Comparison of ENCODE assay signal across 24 cellular contexts in genomic region chrX:123405231-123405630, GRCh38.
DNase-seq lines count a peak whose midpoint lies in the region; ATAC-seq and TF ChIP-seq lines count a peak whose summit lies in the region.
"Had no signal": no experiment of that assay in that cellular context is flagged by ENCODE, and none has a peak within 500 bp of the region (broad histone marks: within the 10 kb centered on the region; RNA-seq: fewer than 3 reads in every experiment).

No MANE protein-coding gene starts in this region.

- no peak overlapping the region for H2BK12ac ChIP-seq in mesenchymal stem cell (ENCODE audit: low read length in 2 of 2)

- H3K9me3 Mint-ChIP-seq in GM23338: no peaks in the 10 kb centered on the region
- no peaks in the 10 kb centered on the region for H3K9me3 Mint-ChIP-seq in endothelial cell (ENCODE audit: unreplicated experiment)
- H3K9me3 Mint-ChIP-seq: CD4-positive, alpha-beta memory T cell had no signal

- H3K27ac ChIP-seq in GM23338 (ENCODE audit: low read depth) (no peak overlapping the region), mesenchymal stem cell (ENCODE audit: low read length, poor library complexity, severe bottlenecking) (no peak overlapping the region)
- H3K27ac ChIP-seq: BLaER1 had no signal

- no peaks in the 10 kb centered on the region for H4K20me1 ChIP-seq in GM23338 (replicated peaks; ENCODE audit: insufficient read depth)
- H4K20me1 ChIP-seq: BLaER1 had no signal

- ATAC-seq in GM23338: no peak
- ATAC-seq: GM12878 had no signal

- no peak overlapping the region for H3K4ac ChIP-seq in mesenchymal stem cell (ENCODE audit: low read depth in 1 of 2, low read length in 2 of 2)

- H3K27ac Mint-ChIP-seq in GM23338 (peak overlapping the region; percentile 4; the same call in 1 of the 2 replicates), endothelial cell (ENCODE audit: unreplicated experiment) (no peak overlapping the region)
- H3K27ac Mint-ChIP-seq: CD14-positive monocyte; CD4-positive, CD25-positive, alpha-beta regulatory T cell; CD8-positive, alpha-beta memory T cell had no signal

- H2AFZ ChIP-seq in GM23338 (no peak overlapping the region), mesenchymal stem cell (ENCODE audit: low read depth, low read length) (no peak overlapping the region)

- H2BK120ac ChIP-seq in mesenchymal stem cell (ENCODE audit: low read depth, low read length): no peak overlapping the region

- H3K79me1 ChIP-seq in mesenchymal stem cell (replicated peaks; ENCODE audit: low read length, poor library complexity, severe bottlenecking): no peaks in the 10 kb centered on the region

- H3K4me1 ChIP-seq in GM23338 (ENCODE audit: insufficient read depth) (peaks cover 10% of the 10 kb centered on the region), mesenchymal stem cell (ENCODE audit: control insufficient read depth, insufficient read depth, low read depth, low read length) (no peaks in the 10 kb centered on the region)
- H3K4me1 ChIP-seq: BE2C, BLaER1 had no signal

- no peaks in the 10 kb centered on the region for H3K9me3 ChIP-seq in mesenchymal stem cell (ENCODE audit: control insufficient read depth, low read length)
- H3K9me3 ChIP-seq: BE2C, BLaER1 had no signal

- no peak overlapping the region for H3K18ac ChIP-seq in mesenchymal stem cell (ENCODE audit: low read depth in 1 of 2, low read length in 2 of 2)

- H3K4me3 ChIP-seq in GM23338: no peak overlapping the region
- no peak overlapping the region for H3K4me3 ChIP-seq in mesenchymal stem cell (ENCODE audit: insufficient read depth in 1 of 2, low read depth in 1 of 2, low read length in 2 of 2)
- H3K4me3 ChIP-seq: BLaER1, GM12878 had no signal

- TF ChIP-seq CTCF in GM23338 (conservative IDR thresholded peaks at IDR 0.05; ENCODE audit: low read depth in 2 of 2) (no peak), endothelial cell (IDR thresholded peaks at IDR 0.05; ENCODE audit: unreplicated experiment) (no peak)

- no peak overlapping the region for H2BK15ac ChIP-seq in mesenchymal stem cell (ENCODE audit: low read depth, poor library complexity, severe bottlenecking)

- H3K4me1 Mint-ChIP-seq in GM23338 (peaks cover 15% of the 10 kb centered on the region), endothelial cell (ENCODE audit: unreplicated experiment) (no peaks in the 10 kb centered on the region)
- H3K4me1 Mint-ChIP-seq: CD14-positive monocyte; CD4-positive, alpha-beta memory T cell; CD4-positive, CD25-positive, alpha-beta regulatory T cell; CD8-positive, alpha-beta memory T cell had no signal

- H2BK5ac ChIP-seq in mesenchymal stem cell (ENCODE audit: low read depth, low read length, poor library complexity, severe bottlenecking): no peak overlapping the region

- H3K4me3 Mint-ChIP-seq in GM23338 (no peak overlapping the region), endothelial cell (ENCODE audit: unreplicated experiment) (no peak overlapping the region)
- H3K4me3 Mint-ChIP-seq: CD14-positive monocyte; CD4-positive, alpha-beta memory T cell; CD4-positive, CD25-positive, alpha-beta regulatory T cell; CD8-positive, alpha-beta memory T cell had no signal

- H3K14ac ChIP-seq in mesenchymal stem cell (ENCODE audit: low read length in 2 of 2): no peak overlapping the region

- H3K9ac ChIP-seq in mesenchymal stem cell (ENCODE audit: low read length): no peak overlapping the region
- H3K9ac ChIP-seq: BLaER1 had no signal

- H2AK5ac ChIP-seq in mesenchymal stem cell (ENCODE audit: low read length, severe bottlenecking): no peak overlapping the region

- no peak overlapping the region for H3K23ac ChIP-seq in mesenchymal stem cell (ENCODE audit: low read length in 2 of 2)

- no peaks in the 10 kb centered on the region for H3K9me2 ChIP-seq in GM23338 (ENCODE audit: insufficient read depth)

- H3K36me3 ChIP-seq in GM23338 (ENCODE audit: insufficient read depth) (no peaks in the 10 kb centered on the region), mesenchymal stem cell (ENCODE audit: control insufficient read depth in 1 of 2, insufficient read depth in 2 of 2, low read depth in 1 of 2, low read length in 2 of 2) (peaks cover 0 to 47% of the 10 kb centered on the region in 2 experiments)
- H3K36me3 ChIP-seq: BE2C, BLaER1 had no signal

- peak; percentile 21 for DNase-seq in Ammon's horn (ENCODE audit: low spot score)
- no peak for DNase-seq in GM23338 (ENCODE audit: low spot score)
- peak; percentile 57 for DNase-seq in putamen (ENCODE audit: low spot score)
- no peak for DNase-seq in endothelial cell (ENCODE audit: low spot score)
- no peak for DNase-seq in NAMALWA (ENCODE audit: low spot score)
- DNase-seq in mesenchymal stem cell: no peak
- DNase-seq: 8988T; AML-193; BE2C; C1 segment of cervical spinal cord; CD4-positive, alpha-beta memory T cell; CD4-positive, CD25-positive, alpha-beta regulatory T cell; CD8-positive, alpha-beta memory T cell; COR-L47; DMS 273 treated with DMSO at 0.1 percent for 48 hours; DMS153; DMS53; DMS79; DND-41; EL; GDM1 had no signal

- no peak overlapping the region for H3K4me2 ChIP-seq in GM23338
- no peak overlapping the region for H3K4me2 ChIP-seq in mesenchymal stem cell (ENCODE audit: low read length, poor library complexity, severe bottlenecking)
- H3K4me2 ChIP-seq: BLaER1 had no signal

- 94% methylated on average over 3 of the region's 3 CpGs for WGBS in mesenchymal stem cell

- H4K91ac ChIP-seq in mesenchymal stem cell (ENCODE audit: low read length): no peak overlapping the region

- H3K27me3 Mint-ChIP-seq in GM23338 (ENCODE audit: insufficient read depth, low read depth, poor library complexity) (peaks cover 2% of the 10 kb centered on the region), endothelial cell (ENCODE audit: unreplicated experiment) (no peaks in the 10 kb centered on the region)
- H3K27me3 Mint-ChIP-seq: CD4-positive, alpha-beta memory T cell; CD4-positive, CD25-positive, alpha-beta regulatory T cell had no signal

- no peaks in the 10 kb centered on the region for H3F3A ChIP-seq in GM23338 (replicated peaks; ENCODE audit: low read depth)

- no peaks in the 10 kb centered on the region for H3K79me2 ChIP-seq in GM23338 (replicated peaks; ENCODE audit: insufficient read depth)

- H3K27me3 ChIP-seq in GM23338 (ENCODE audit: insufficient read depth) (no peaks in the 10 kb centered on the region), mesenchymal stem cell (ENCODE audit: control insufficient read depth in 1 of 2, insufficient read depth in 1 of 2, low read length in 2 of 2) (no peaks in the 10 kb centered on the region)
- H3K27me3 ChIP-seq: BE2C had no signal

- no peak overlapping the region for H4K8ac ChIP-seq in mesenchymal stem cell (ENCODE audit: low read length)

- H3K36me3 Mint-ChIP-seq in GM23338 (ENCODE audit: low read depth): no peaks in the 10 kb centered on the region
- no peaks in the 10 kb centered on the region for H3K36me3 Mint-ChIP-seq in endothelial cell (ENCODE audit: low read depth, unreplicated experiment)
- H3K36me3 Mint-ChIP-seq: CD14-positive monocyte; CD4-positive, CD25-positive, alpha-beta regulatory T cell; CD8-positive, alpha-beta memory T cell had no signal

Comparison
In these comparisons a context has a peak if more than half of its experiments do, and no peak if none do; other contexts are left out.
1. DNase-seq: peak in Ammon's horn (single experiment) and putamen (single experiment); none in GM23338 (single experiment), endothelial cell (single experiment), NAMALWA (single experiment) and mesenchymal stem cell (single experiment).